Comparison of ENCODE assay signal across 1 cellular context in genomic region chr14:50784683-50785505, GRCh38.
A peak's percentile ranks its signal among the peaks of the same experiment; 100 is the strongest.
TF ChIP-seq lines count a peak whose summit lies in the region.

No MANE protein-coding gene starts in this region.

TF ChIP-seq in GM12878, 131 proteins besides CTCF, POLR2A, EP300 and RAD21 (continued from another document):
- TF ChIP-seq, protein P1, sequence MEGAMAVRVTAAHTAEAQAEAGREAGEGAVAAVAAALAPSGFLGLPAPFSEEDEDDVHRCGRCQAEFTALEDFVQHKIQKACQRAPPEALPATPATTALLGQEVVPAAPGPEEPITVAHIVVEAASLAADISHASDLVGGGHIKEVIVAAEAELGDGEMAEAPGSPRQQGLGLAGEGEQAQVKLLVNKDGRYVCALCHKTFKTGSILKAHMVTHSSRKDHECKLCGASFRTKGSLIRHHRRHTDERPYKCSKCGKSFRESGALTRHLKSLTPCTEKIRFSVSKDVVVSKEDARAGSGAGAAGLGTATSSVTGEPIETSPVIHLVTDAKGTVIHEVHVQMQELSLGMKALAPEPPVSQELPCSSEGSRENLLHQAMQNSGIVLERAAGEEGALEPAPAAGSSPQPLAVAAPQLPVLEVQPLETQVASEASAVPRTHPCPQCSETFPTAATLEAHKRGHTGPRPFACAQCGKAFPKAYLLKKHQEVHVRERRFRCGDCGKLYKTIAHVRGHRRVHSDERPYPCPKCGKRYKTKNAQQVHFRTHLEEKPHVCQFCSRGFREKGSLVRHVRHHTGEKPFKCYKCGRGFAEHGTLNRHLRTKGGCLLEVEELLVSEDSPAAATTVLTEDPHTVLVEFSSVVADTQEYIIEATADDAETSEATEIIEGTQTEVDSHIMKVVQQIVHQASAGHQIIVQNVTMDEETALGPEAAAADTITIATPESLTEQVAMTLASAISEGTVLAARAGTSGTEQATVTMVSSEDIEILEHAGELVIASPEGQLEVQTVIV (IDR thresholded peaks at IDR 0.05; ENCODE audit: borderline replicate concordance, partially characterized antibody) = no peak
- 0 out of 2 replicates have a peak, but pooled peaks have one; percentile 13 for TF ChIP-seq RUNX3 (IDR thresholded peaks at IDR 0.05; ENCODE audit: low read length)
TF ChIP-seq in GM12878: peak in this region for 1.
